In genomic region chr20:36183155-36183944, GRCh38 we compare ENCODE assay signal across 1 cellular context.
TF ChIP-seq lines count a peak whose summit lies in the region.

No MANE protein-coding gene starts in this region.

TF ChIP-seq in HepG2, 621 proteins besides CTCF, POLR2A, EP300 and RAD21 (continued from another document and continues in another):
- TF ChIP-seq RERE (CRISPR knock-in tag; IDR thresholded peaks at IDR 0.05; ENCODE audit: low read depth) (peak; percentile 87), SP4 (CRISPR knock-in tag; IDR thresholded peaks at IDR 0.05) (peak; percentile 68), FOXA1 (IDR thresholded peaks at IDR 0.05) (no peak), FOXA1 (CRISPR knock-in tag; IDR thresholded peaks at IDR 0.05) (peak; percentile 80), ATF4 (CRISPR knock-in tag; IDR thresholded peaks at IDR 0.05) (peak in 1 of 2 experiments; percentile 92; a peak in 2 of 4 replicates), ZNF143 (CRISPR knock-in tag; IDR thresholded peaks at IDR 0.05) (no peak; the same call in 1 of the 2 replicates), ZNF484 (CRISPR knock-in tag; IDR thresholded peaks at IDR 0.05; ENCODE audit: borderline replicate concordance, low read depth) (no peak), ZBTB7B (CRISPR knock-in tag; IDR thresholded peaks at IDR 0.05) (no peak; the same call in 1 of the 2 replicates), HOXA7 (CRISPR knock-in tag; IDR thresholded peaks at IDR 0.05) (no peak), SOX5 (CRISPR knock-in tag; IDR thresholded peaks at IDR 0.05; ENCODE audit: borderline replicate concordance) (peak; percentile 74; the same call in 1 of the 2 replicates), THAP11 (CRISPR knock-in tag; IDR thresholded peaks at IDR 0.05) (peak; percentile 82), TRAFD1 (CRISPR knock-in tag; IDR thresholded peaks at IDR 0.05; ENCODE audit: borderline replicate concordance) (no peak; the same call in 1 of the 2 replicates), GATAD1 (CRISPR knock-in tag; IDR thresholded peaks at IDR 0.05) (peak; percentile 48; the same call in 1 of the 2 replicates), ZNF281 (CRISPR knock-in tag; IDR thresholded peaks at IDR 0.05; ENCODE audit: borderline replicate concordance) (peak; percentile 86), HMGA1 (CRISPR knock-in tag; conservative IDR thresholded peaks at IDR 0.05) (no peak), ZFP36L1 (CRISPR knock-in tag; IDR thresholded peaks at IDR 0.05) (peak; percentile 71), NFAT5 (CRISPR knock-in tag; IDR thresholded peaks at IDR 0.05) (no peak), PAXIP1 (CRISPR knock-in tag; conservative IDR thresholded peaks at IDR 0.05) (peak; percentile 98), RCOR2 (CRISPR knock-in tag; IDR thresholded peaks at IDR 0.05) (peak; percentile 82; the same call in 1 of the 2 replicates), ZNF142 (CRISPR knock-in tag; IDR thresholded peaks at IDR 0.05) (no peak), ZNF724P (CRISPR knock-in tag; IDR thresholded peaks at IDR 0.05; ENCODE audit: borderline replicate concordance) (0 out of 2 replicates have a peak, but pooled peaks have one; percentile 58), NFKB2 (CRISPR knock-in tag; IDR thresholded peaks at IDR 0.05; ENCODE audit: borderline replicate concordance) (0 out of 2 replicates have a peak, but pooled peaks have one; percentile 51), SAP130 (CRISPR knock-in tag; IDR thresholded peaks at IDR 0.05; ENCODE audit: low read depth) (peak; percentile 81), ZNF879 (CRISPR knock-in tag; IDR thresholded peaks at IDR 0.05) (0 out of 2 replicates have a peak, but pooled peaks have one; percentile 82), FOXP1 (IDR thresholded peaks at IDR 0.05) (no peak), FOXP1 (CRISPR knock-in tag; IDR thresholded peaks at IDR 0.05) (peak; percentile 70), ZSCAN30 (CRISPR knock-in tag; IDR thresholded peaks at IDR 0.05) (no peak), HNRNPUL1 (IDR thresholded peaks at IDR 0.05; ENCODE audit: low read depth, low read length) (no peak)
